In genomic region chr2:232422996-232423395, GRCh38 we compare ENCODE assay signal across 15 cellular contexts. TPM values are rescaled to one million over a fixed set of nuclear protein-coding genes. Genes with fewer than 3 reads are reported as not detected.
"Had no signal": no experiment of that assay in that cellular context is flagged by ENCODE, and none has a peak within 500 bp of the region (broad histone marks: within the 10 kb centered on the region; RNA-seq: fewer than 3 reads in every experiment).

No MANE protein-coding gene starts in this region.

RNA-seq across cellular contexts. Expression of gene ALPG, which starts 16.4 kb away (rescaled TPM):
- total RNA-seq: activated CD4-positive, alpha-beta T cell treated with anti-CD3 and anti-CD28 coated beads, Interleukin-2, amount 10 ng/mL, durations not matched to agents 24 days and 14 days; activated CD8-positive, alpha-beta memory T cell treated with anti-CD3 and anti-CD28 coated beads for 36 hours; activated CD8-positive, alpha-beta T cell treated with anti-CD3 and anti-CD28 coated beads for 36 hours; activated naive CD8-positive, alpha-beta T cell treated with anti-CD3 and anti-CD28 coated beads, Interleukin-2, amount 10 ng/mL, durations not matched to agents 7 days and 5 days; activated T-cell treated with anti-CD3 and anti-CD28 coated beads, Interleukin-2, amount 50 U/mL, for 72 hours; activated T-helper 17 cell treated with anti-CD3 and anti-CD28 coated beads, Interleukin-2, amount 50 U/mL, for 72 hours; ascending aorta; cardiac muscle cell; LHCN-M2; NCI-H460; RPMI7951; SJCRH30; T-helper 1 cell treated with Interleukin-12 subunit alpha and Interleukin-12 subunit beta and Interleukin-4 antibody, amounts not matched to agents 30 ng/mL and 1 ng/mL, for 36 hours; T-helper 2 cell treated with Interferon-gamma antibody and Interleukin-4, amounts not matched to agents 100 ng/mL and 5 ng/mL, for 36 hours had no signal
- polyA plus RNA-seq: adipose tissue, cardiac muscle cell had no signal

RNA-seq across cellular contexts. Expression of gene ALPI, which starts 33.0 kb away (rescaled TPM):
- total RNA-seq: activated CD4-positive, alpha-beta T cell treated with anti-CD3 and anti-CD28 coated beads, Interleukin-2, amount 10 ng/mL, durations not matched to agents 24 days and 14 days; activated CD8-positive, alpha-beta memory T cell treated with anti-CD3 and anti-CD28 coated beads for 36 hours; activated CD8-positive, alpha-beta T cell treated with anti-CD3 and anti-CD28 coated beads for 36 hours; activated naive CD8-positive, alpha-beta T cell treated with anti-CD3 and anti-CD28 coated beads, Interleukin-2, amount 10 ng/mL, durations not matched to agents 7 days and 5 days; activated T-cell treated with anti-CD3 and anti-CD28 coated beads, Interleukin-2, amount 50 U/mL, for 72 hours; activated T-helper 17 cell treated with anti-CD3 and anti-CD28 coated beads, Interleukin-2, amount 50 U/mL, for 72 hours; ascending aorta; cardiac muscle cell; LHCN-M2; NCI-H460; RPMI7951; SJCRH30; T-helper 1 cell treated with Interleukin-12 subunit alpha and Interleukin-12 subunit beta and Interleukin-4 antibody, amounts not matched to agents 30 ng/mL and 1 ng/mL, for 36 hours; T-helper 2 cell treated with Interferon-gamma antibody and Interleukin-4, amounts not matched to agents 100 ng/mL and 5 ng/mL, for 36 hours had no signal
- polyA plus RNA-seq: cardiac muscle cell had no signal

RNA-seq across cellular contexts. Expression of gene ALPP, which starts 44.4 kb away (rescaled TPM):
- total RNA-seq: activated CD4-positive, alpha-beta T cell treated with anti-CD3 and anti-CD28 coated beads, Interleukin-2, amount 10 ng/mL, durations not matched to agents 24 days and 14 days; activated CD8-positive, alpha-beta memory T cell treated with anti-CD3 and anti-CD28 coated beads for 36 hours; activated CD8-positive, alpha-beta T cell treated with anti-CD3 and anti-CD28 coated beads for 36 hours; activated naive CD8-positive, alpha-beta T cell treated with anti-CD3 and anti-CD28 coated beads, Interleukin-2, amount 10 ng/mL, durations not matched to agents 7 days and 5 days; activated T-cell treated with anti-CD3 and anti-CD28 coated beads, Interleukin-2, amount 50 U/mL, for 72 hours; ascending aorta; cardiac muscle cell; LHCN-M2; NCI-H460; RPMI7951; SJCRH30; T-helper 1 cell treated with Interleukin-12 subunit alpha and Interleukin-12 subunit beta and Interleukin-4 antibody, amounts not matched to agents 30 ng/mL and 1 ng/mL, for 36 hours; T-helper 2 cell treated with Interferon-gamma antibody and Interleukin-4, amounts not matched to agents 100 ng/mL and 5 ng/mL, for 36 hours had no signal
- polyA plus RNA-seq: adipose tissue, cardiac muscle cell had no signal
